Comparison of ENCODE assay signal across 35 cellular contexts in genomic region chr1:65568285-65568684, GRCh38.
"Had no signal": no experiment of that assay in that cellular context is flagged by ENCODE, and none has a peak within 500 bp of the region (broad histone marks: within the 10 kb centered on the region; RNA-seq: fewer than 3 reads in every experiment).

No MANE protein-coding gene starts in this region.

- DNase-seq: Karpas-422, Kasumi-1, MG63, MM.1S, MV-4-11, NCI-H1048, NCI-H1092, NCI-H1092 treated with DMSO at 0.1 percent for 48 hours, NCI-H1105, NCI-H1105 treated with DMSO at 0.1 percent for 48 hours, NCI-H1417, NCI-H1417 treated with DMSO at 0.1 percent for 48 hours, NCI-H1436, NCI-H1436 treated with DMSO at 0.1 percent for 48 hours, NCI-H146, NCI-H1694, NCI-H1694 treated with DMSO at 0.1 percent for 48 hours, NCI-H187, NCI-H187 treated with DMSO at 0.1 percent for 48 hours, NCI-H1930, NCI-H2029, NCI-H2029 treated with DMSO at 0.1 percent for 48 hours, NCI-H2081, NCI-H2081 treated with DMSO at 0.1 percent for 48 hours, NCI-H2107, NCI-H2171, NCI-H2171 treated with DMSO at 0.1 percent for 48 hours, NCI-H2227 treated with DMSO at 0.1 percent for 48 hours, NCI-H226, NCI-H345, NCI-H446, NCI-H446 treated with DMSO at 0.1 percent for 48 hours, NCI-H510A, NCI-H510A treated with DMSO at 0.1 percent for 48 hours, NCI-H524 had no signal

- H3K9me3 ChIP-seq: MG63 had no signal

- H3K4me3 ChIP-seq: MG63 had no signal

- H3K27me3 ChIP-seq: MG63 had no signal

- H3K36me3 ChIP-seq: MG63 had no signal
